Comparison of ENCODE assay signal across 8 cellular contexts in the genomic region with DNA sequence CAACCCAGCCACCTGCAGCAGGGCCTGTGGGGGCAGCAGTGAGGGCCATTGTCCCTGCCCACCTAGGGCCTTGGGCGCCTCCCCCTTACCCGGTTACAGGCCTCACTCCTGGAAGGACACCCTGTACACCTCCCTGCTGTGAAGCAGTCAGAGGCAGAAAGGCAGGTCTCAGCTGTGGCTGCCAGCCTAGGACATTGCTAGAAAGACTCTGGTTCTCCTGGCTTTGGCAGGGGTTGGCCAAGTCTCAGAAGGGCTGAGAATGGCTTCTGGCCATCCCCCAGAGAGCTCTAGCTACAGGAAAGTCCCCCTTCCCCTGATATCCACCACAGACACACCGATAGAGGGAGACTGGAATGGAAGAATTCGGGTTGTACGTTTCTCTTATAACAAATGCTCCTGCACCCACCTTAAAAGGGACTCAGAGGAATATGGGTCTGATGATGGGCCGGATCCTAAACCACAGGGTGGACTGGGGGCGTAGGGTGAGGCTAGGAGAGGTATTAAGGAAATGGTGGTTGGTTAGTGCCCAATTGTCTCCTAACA. TPM values are rescaled to one million over a fixed set of nuclear protein-coding genes. Genes with fewer than 3 reads are reported as not detected.
DNase-seq lines count a peak whose midpoint lies in the region; ATAC-seq and TF ChIP-seq lines count a peak whose summit lies in the region.

No MANE protein-coding gene starts in this region.

- TF ChIP-seq CTCF in HFFc6 (IDR thresholded peaks at IDR 0.05) (peak; percentile 26; the same call in 1 of the 2 replicates), MCF 10A (IDR thresholded peaks at IDR 0.05; ENCODE audit: unreplicated experiment) (no peak)

- peak overlapping the region; percentile 94 for H3K27ac Mint-ChIP-seq in HFFc6
- H3K27ac Mint-ChIP-seq in MCF 10A (ENCODE audit: low read depth, unreplicated experiment) = no peak overlapping the region
- H3K27ac Mint-ChIP-seq in memory B cell = no peak overlapping the region
- no peak overlapping the region for H3K27ac Mint-ChIP-seq in T-helper 17 cell

- H3K9me3 ChIP-seq in T-helper 17 cell (ENCODE audit: control insufficient read depth, low read length, poor library complexity, severe bottlenecking) = no peaks in the 10 kb centered on the region

- POLR2A ChIA-PET in MCF 10A (lab: Yijun Ruan, JAX) = no interaction called here

- intact Hi-C loops in MCF 10A (cut with micrococcal nuclease) = loop anchor here (1.0 to 10.0 kb wide), 2 partner anchors 63 to 111 kb away; a partner anchor contains a TSS

- DNase-seq in ACHN = peak; percentile 25
- DNase-seq in HFFc6 = no peak
- peak; percentile 57 for DNase-seq in MCF 10A (ENCODE audit: unreplicated experiment)
- DNase-seq in memory B cell (ENCODE audit: low spot score in 2 of 2) = no peak
- no peak for DNase-seq in NCI-H1048 (lab: John Stamatoyannopoulos, UW)
- no peak for DNase-seq in T-helper 17 cell

- H3K4me1 Mint-ChIP-seq in HFFc6 (ENCODE audit: low read depth) = peaks cover 89% of the 10 kb centered on the region
- peaks cover 45% of the 10 kb centered on the region for H3K4me1 Mint-ChIP-seq in MCF 10A (ENCODE audit: insufficient read depth, unreplicated experiment)
- peaks cover 22% of the 10 kb centered on the region for H3K4me1 Mint-ChIP-seq in memory B cell
- H3K4me1 Mint-ChIP-seq in T-helper 17 cell = peaks cover 34% of the 10 kb centered on the region

- in situ Hi-C loops in ACHN (cut with HindIII; ENCODE audit: low pct_ligation_motif_present, low pct_unique_long_range_greater_than_20kb, low sequenced_read_pairs) = no loop called here

- H3K27me3 Mint-ChIP-seq in HFFc6 (ENCODE audit: insufficient read depth) = peaks cover 11% of the 10 kb centered on the region
- H3K27me3 Mint-ChIP-seq in MCF 10A (ENCODE audit: insufficient read depth, unreplicated experiment) = no peaks in the 10 kb centered on the region
- H3K27me3 Mint-ChIP-seq in memory B cell = peaks cover 6% of the 10 kb centered on the region
- H3K27me3 Mint-ChIP-seq in T-helper 17 cell = no peaks in the 10 kb centered on the region

- BruUV-seq in MCF 10A (replicated peaks; lab: Mats Ljungman, UMichigan) = no TSS peak

- ATAC-seq in memory B cell (ENCODE audit: low read depth) (no peak), HG03469 (IDR thresholded peaks at IDR 0.05; ENCODE audit: unreplicated experiment) (no peak), HG03342 (IDR thresholded peaks at IDR 0.05; ENCODE audit: unreplicated experiment) (no peak), T-helper 17 cell (no peak)

- H3K36me3 Mint-ChIP-seq in HFFc6 (ENCODE audit: low read depth) = peaks cover 20% of the 10 kb centered on the region
- H3K36me3 Mint-ChIP-seq in MCF 10A (ENCODE audit: insufficient read depth, unreplicated experiment) = peaks cover 6% of the 10 kb centered on the region
- H3K36me3 Mint-ChIP-seq in memory B cell = no peaks in the 10 kb centered on the region
- peaks cover 7% of the 10 kb centered on the region for H3K36me3 Mint-ChIP-seq in T-helper 17 cell (ENCODE audit: low read depth)

- CTCF ChIA-PET in MCF 10A (lab: Yijun Ruan, JAX) = interaction anchor here (0.5 to 7.5 kb wide), 5 partner anchors 23 to 354 kb away, joined by 3 to 76 read pairs (median 4); a partner anchor contains a TSS

- H3K9me3 Mint-ChIP-seq in HFFc6 = no peaks in the 10 kb centered on the region
- H3K9me3 Mint-ChIP-seq in MCF 10A (ENCODE audit: unreplicated experiment) = no peaks in the 10 kb centered on the region
- no peaks in the 10 kb centered on the region for H3K9me3 Mint-ChIP-seq in memory B cell

- peak overlapping the region; percentile 53 for H3K4me3 Mint-ChIP-seq in HFFc6
- peak overlapping the region; percentile 22 for H3K4me3 Mint-ChIP-seq in MCF 10A (ENCODE audit: unreplicated experiment)
- H3K4me3 Mint-ChIP-seq in memory B cell = peak overlapping the region; percentile 37
- H3K4me3 Mint-ChIP-seq in T-helper 17 cell = no peak overlapping the region

RNA-seq across cellular contexts. Expression of a gene that starts 2.4 kb away (rescaled TPM):
- total RNA-seq in HFFc6 (2021; fragmentation: NEBNext Ultra II Directional; extraction: Animal tissue kit (Norgen Biotek cat#: 25700)) = 10 to 100 TPM; 12.2 to 19.9 (median 16.3) TPM
- total RNA-seq in MCF 10A (2022) (2.2 and 2.9 TPM in 2 replicates), T-helper 17 cell (1 to 10 TPM; 1.4 to 1.8 TPM)

RNA-seq across cellular contexts. Expression of a gene that starts 33.8 kb away (rescaled TPM):
- not detected for total RNA-seq in HFFc6 (2021; fragmentation: NEBNext Ultra II Directional; extraction: Animal tissue kit (Norgen Biotek cat#: 25700))
- not detected in 2 replicates for total RNA-seq in MCF 10A (2022)
- not detected for total RNA-seq in T-helper 17 cell

Comparison
In these comparisons a context has a peak if more than half of its experiments do, and no peak if none do; other contexts are left out.
1. DNase-seq: peak in ACHN (single experiment) and MCF 10A (single experiment); none in HFFc6 (single experiment), memory B cell (0 of 2), NCI-H1048 (single experiment) and T-helper 17 cell (0 of 3).